In the genomic region with DNA sequence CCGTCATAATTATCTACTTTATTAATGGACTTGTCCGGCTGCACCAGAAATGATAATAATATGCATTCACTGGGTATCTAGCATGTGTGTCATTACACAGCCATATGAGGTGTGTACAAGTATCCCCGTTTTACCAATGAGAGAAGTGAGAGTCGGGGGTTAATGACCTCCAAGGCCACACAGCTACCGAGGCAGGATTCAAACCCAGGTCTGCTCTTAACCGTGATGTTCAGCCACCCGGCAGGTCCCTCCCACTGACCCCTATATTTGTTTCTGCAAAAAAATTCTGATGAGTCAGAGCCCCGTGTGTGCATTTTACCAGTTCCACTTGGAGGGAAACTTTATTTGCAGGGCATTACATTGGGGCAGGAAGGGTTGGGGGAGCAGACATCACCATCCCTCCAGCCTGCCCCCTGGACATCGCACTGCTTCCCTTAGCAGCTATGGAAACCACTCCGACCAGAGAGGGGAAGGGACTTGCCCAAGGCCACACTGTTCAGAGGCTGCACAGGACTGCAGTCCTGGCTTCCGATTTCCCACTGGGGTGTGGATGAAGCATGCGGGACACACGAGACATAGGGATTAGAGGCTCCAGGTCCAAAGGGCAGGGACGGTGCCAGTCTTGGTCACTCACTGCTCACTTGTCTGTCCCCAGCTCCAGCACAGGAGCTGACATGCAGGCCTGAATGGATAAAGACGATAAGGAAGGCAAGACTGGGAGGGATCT, we compare ENCODE assay signal across 1 cellular context.
TF ChIP-seq lines count a peak whose summit lies in the region.

No MANE protein-coding gene starts in this region.

TF ChIP-seq in HepG2, 621 proteins besides CTCF, POLR2A, EP300 and RAD21 (continued from another document and continues in another):
- TF ChIP-seq ZC3H13 (CRISPR knock-in tag; IDR thresholded peaks at IDR 0.05) = 0 out of 2 replicates have a peak, but pooled peaks have one; percentile 43
- peak; percentile 91 for TF ChIP-seq PITX1 (CRISPR knock-in tag; IDR thresholded peaks at IDR 0.05)
- TF ChIP-seq KDM5B (CRISPR knock-in tag; IDR thresholded peaks at IDR 0.05; ENCODE audit: borderline replicate concordance) = 0 out of 2 replicates have a peak, but pooled peaks have one; percentile 28
- no peak for TF ChIP-seq ZEB1 (IDR thresholded peaks at IDR 0.05; ENCODE audit: insufficient replicate concordance, low read depth)
- TF ChIP-seq BHLHE40 (IDR thresholded peaks at IDR 0.05; ENCODE audit: low read length) = peak; percentile 76
- TF ChIP-seq TCF12 (IDR thresholded peaks at IDR 0.05) = no peak
- TF ChIP-seq TCF12 (CRISPR knock-in tag; IDR thresholded peaks at IDR 0.05) = 0 out of 2 replicates have a peak, but pooled peaks have one; percentile 63
- TF ChIP-seq, protein P1, sequence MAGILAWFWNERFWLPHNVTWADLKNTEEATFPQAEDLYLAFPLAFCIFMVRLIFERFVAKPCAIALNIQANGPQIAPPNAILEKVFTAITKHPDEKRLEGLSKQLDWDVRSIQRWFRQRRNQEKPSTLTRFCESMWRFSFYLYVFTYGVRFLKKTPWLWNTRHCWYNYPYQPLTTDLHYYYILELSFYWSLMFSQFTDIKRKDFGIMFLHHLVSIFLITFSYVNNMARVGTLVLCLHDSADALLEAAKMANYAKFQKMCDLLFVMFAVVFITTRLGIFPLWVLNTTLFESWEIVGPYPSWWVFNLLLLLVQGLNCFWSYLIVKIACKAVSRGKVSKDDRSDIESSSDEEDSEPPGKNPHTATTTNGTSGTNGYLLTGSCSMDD (CRISPR knock-in tag; IDR thresholded peaks at IDR 0.05) = no peak
- peak; percentile 76; the same call in 1 of the 2 replicates for TF ChIP-seq ZNF550 (CRISPR knock-in tag; IDR thresholded peaks at IDR 0.05; ENCODE audit: borderline replicate concordance)
- TF ChIP-seq RFXAP (CRISPR knock-in tag; IDR thresholded peaks at IDR 0.05; ENCODE audit: borderline replicate concordance) = no peak; the same call in 1 of the 2 replicates
- no peak for TF ChIP-seq ZNF383 (CRISPR knock-in tag; IDR thresholded peaks at IDR 0.05; ENCODE audit: borderline replicate concordance)
- TF ChIP-seq, protein P2, sequence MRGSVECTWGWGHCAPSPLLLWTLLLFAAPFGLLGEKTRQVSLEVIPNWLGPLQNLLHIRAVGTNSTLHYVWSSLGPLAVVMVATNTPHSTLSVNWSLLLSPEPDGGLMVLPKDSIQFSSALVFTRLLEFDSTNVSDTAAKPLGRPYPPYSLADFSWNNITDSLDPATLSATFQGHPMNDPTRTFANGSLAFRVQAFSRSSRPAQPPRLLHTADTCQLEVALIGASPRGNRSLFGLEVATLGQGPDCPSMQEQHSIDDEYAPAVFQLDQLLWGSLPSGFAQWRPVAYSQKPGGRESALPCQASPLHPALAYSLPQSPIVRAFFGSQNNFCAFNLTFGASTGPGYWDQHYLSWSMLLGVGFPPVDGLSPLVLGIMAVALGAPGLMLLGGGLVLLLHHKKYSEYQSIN (CRISPR knock-in tag; IDR thresholded peaks at IDR 0.05; ENCODE audit: borderline replicate concordance) = no peak
- TF ChIP-seq, protein P3, sequence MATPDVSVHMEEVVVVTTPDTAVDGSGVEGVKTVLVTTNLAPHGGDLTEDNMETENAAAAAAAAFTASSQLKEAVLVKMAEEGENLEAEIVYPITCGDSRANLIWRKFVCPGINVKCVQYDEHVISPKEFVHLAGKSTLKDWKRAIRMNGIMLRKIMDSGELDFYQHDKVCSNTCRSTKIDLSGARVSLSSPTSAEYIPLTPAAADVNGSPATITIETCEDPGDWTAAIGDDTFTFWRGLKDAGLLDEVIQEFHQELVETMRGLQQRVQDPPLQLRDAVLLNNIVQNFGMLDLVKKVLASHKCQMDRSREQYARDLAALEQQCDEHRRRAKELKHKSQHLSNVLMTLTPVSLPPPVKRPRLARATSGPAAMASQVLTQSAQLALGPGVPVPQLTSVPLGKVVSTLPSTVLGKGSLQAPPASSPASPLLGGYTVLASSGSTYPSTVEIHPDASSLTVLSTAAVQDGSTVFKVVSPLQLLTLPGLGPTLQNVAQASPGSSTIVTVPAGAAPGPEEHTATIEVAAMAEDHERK (CRISPR knock-in tag; IDR thresholded peaks at IDR 0.05; ENCODE audit: low read depth) = no peak
- TF ChIP-seq, protein P4, sequence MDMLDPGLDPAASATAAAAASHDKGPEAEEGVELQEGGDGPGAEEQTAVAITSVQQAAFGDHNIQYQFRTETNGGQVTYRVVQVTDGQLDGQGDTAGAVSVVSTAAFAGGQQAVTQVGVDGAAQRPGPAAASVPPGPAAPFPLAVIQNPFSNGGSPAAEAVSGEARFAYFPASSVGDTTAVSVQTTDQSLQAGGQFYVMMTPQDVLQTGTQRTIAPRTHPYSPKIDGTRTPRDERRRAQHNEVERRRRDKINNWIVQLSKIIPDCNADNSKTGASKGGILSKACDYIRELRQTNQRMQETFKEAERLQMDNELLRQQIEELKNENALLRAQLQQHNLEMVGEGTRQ (IDR thresholded peaks at IDR 0.05; ENCODE audit: low read depth, low read length) = no peak
- TF ChIP-seq, protein P4 (CRISPR knock-in tag; IDR thresholded peaks at IDR 0.05; ENCODE audit: borderline replicate concordance) = no peak
- TF ChIP-seq, protein P5, sequence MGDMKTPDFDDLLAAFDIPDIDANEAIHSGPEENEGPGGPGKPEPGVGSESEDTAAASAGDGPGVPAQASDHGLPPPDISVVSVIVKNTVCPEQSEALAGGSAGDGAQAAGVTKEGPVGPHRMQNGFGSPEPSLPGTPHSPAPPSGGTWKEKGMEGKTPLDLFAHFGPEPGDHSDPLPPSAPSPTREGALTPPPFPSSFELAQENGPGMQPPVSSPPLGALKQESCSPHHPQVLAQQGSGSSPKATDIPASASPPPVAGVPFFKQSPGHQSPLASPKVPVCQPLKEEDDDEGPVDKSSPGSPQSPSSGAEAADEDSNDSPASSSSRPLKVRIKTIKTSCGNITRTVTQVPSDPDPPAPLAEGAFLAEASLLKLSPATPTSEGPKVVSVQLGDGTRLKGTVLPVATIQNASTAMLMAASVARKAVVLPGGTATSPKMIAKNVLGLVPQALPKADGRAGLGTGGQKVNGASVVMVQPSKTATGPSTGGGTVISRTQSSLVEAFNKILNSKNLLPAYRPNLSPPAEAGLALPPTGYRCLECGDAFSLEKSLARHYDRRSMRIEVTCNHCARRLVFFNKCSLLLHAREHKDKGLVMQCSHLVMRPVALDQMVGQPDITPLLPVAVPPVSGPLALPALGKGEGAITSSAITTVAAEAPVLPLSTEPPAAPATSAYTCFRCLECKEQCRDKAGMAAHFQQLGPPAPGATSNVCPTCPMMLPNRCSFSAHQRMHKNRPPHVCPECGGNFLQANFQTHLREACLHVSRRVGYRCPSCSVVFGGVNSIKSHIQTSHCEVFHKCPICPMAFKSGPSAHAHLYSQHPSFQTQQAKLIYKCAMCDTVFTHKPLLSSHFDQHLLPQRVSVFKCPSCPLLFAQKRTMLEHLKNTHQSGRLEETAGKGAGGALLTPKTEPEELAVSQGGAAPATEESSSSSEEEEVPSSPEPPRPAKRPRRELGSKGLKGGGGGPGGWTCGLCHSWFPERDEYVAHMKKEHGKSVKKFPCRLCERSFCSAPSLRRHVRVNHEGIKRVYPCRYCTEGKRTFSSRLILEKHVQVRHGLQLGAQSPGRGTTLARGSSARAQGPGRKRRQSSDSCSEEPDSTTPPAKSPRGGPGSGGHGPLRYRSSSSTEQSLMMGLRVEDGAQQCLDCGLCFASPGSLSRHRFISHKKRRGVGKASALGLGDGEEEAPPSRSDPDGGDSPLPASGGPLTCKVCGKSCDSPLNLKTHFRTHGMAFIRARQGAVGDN (CRISPR knock-in tag; IDR thresholded peaks at IDR 0.05) = peak; percentile 75
- no peak for TF ChIP-seq ZNF619 (CRISPR knock-in tag; IDR thresholded peaks at IDR 0.05)
- no peak for TF ChIP-seq ZNF569 (CRISPR knock-in tag; IDR thresholded peaks at IDR 0.05; ENCODE audit: borderline replicate concordance)
- TF ChIP-seq SIX1 (CRISPR knock-in tag; IDR thresholded peaks at IDR 0.05; ENCODE audit: borderline replicate concordance) = no peak
- TF ChIP-seq HOXA9 (CRISPR knock-in tag; IDR thresholded peaks at IDR 0.05; ENCODE audit: borderline replicate concordance) = peak; percentile 68; the same call in 1 of the 2 replicates
- TF ChIP-seq, protein P6, sequence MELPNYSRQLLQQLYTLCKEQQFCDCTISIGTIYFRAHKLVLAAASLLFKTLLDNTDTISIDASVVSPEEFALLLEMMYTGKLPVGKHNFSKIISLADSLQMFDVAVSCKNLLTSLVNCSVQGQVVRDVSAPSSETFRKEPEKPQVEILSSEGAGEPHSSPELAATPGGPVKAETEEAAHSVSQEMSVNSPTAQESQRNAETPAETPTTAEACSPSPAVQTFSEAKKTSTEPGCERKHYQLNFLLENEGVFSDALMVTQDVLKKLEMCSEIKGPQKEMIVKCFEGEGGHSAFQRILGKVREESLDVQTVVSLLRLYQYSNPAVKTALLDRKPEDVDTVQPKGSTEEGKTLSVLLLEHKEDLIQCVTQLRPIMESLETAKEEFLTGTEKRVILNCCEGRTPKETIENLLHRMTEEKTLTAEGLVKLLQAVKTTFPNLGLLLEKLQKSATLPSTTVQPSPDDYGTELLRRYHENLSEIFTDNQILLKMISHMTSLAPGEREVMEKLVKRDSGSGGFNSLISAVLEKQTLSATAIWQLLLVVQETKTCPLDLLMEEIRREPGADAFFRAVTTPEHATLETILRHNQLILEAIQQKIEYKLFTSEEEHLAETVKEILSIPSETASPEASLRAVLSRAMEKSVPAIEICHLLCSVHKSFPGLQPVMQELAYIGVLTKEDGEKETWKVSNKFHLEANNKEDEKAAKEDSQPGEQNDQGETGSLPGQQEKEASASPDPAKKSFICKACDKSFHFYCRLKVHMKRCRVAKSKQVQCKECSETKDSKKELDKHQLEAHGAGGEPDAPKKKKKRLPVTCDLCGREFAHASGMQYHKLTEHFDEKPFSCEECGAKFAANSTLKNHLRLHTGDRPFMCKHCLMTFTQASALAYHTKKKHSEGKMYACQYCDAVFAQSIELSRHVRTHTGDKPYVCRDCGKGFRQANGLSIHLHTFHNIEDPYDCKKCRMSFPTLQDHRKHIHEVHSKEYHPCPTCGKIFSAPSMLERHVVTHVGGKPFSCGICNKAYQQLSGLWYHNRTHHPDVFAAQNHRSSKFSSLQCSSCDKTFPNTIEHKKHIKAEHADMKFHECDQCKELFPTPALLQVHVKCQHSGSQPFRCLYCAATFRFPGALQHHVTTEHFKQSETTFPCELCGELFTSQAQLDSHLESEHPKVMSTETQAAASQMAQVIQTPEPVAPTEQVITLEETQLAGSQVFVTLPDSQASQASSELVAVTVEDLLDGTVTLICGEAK (IDR thresholded peaks at IDR 0.05) = no peak
- TF ChIP-seq, protein P6 (CRISPR knock-in tag; IDR thresholded peaks at IDR 0.05) = peak; percentile 72
- TF ChIP-seq, protein P7, sequence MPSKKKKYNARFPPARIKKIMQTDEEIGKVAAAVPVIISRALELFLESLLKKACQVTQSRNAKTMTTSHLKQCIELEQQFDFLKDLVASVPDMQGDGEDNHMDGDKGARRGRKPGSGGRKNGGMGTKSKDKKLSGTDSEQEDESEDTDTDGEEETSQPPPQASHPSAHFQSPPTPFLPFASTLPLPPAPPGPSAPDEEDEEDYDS (CRISPR knock-in tag; IDR thresholded peaks at IDR 0.05) = no peak
